Comparison of ENCODE assay signal across 8 cellular contexts in the genomic region with DNA sequence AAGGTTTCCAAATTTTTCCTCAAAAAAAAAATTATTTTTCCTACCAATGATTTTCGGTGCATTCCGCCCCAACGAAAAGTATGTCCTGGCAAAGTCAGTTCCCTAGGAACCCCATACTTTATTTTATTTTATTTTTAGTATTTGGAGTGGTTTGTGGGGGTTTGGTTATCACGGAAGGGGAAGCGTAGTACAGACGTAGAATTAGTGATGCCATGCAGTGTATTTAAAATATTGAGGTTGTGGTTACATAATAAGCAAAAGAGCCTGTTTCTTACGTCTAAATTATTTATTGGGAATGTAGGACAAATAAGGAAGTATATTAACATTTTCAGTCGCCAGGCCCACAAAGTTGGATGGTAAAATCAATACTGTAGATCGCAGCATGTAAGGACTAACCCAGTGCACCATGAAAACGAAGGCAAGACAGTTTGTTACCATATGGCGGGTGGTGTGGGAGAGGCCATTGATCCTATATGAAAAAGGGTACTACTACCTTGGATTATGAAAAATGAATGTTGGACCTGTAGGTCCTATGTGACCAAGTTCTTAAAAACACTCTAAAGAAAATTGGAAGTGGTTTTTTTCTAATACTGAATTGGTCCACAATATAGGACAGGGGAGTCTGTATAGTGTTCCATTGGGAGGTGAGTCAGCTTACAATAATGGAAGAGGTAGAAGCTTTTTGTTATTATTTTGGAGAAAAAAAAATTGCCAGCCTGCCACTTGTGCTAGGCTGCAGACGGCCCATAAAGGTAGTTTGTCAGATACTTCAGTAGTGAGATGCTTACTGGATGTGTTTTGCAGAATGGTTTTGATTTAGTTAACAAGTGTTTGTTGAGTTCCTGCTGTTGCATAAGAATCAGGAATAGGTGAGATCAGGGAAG. TPM values are rescaled to one million over a fixed set of nuclear protein-coding genes. Genes with fewer than 3 reads are reported as not detected.
A peak's percentile ranks its signal among the peaks of the same experiment; 100 is the strongest.
DNase-seq lines count a peak whose midpoint lies in the region; ATAC-seq and TF ChIP-seq lines count a peak whose summit lies in the region.

No MANE protein-coding gene starts in this region.

- H3K9me3 Mint-ChIP-seq in WTC11 = peaks cover 18% of the 10 kb centered on the region
- peaks cover 6% of the 10 kb centered on the region for H3K9me3 Mint-ChIP-seq in glutamatergic neuron (ENCODE audit: unreplicated experiment)

- H3K9ac ChIP-seq in BLaER1 = peak overlapping the region; percentile 90
- peak overlapping the region; percentile 97 for H3K9ac ChIP-seq in skeletal muscle satellite cell (ENCODE audit: low read depth, low read length)

- H3K4me2 ChIP-seq in BLaER1 (peak overlapping the region; percentile 79), skeletal muscle satellite cell (ENCODE audit: low read length) (peak overlapping the region; percentile 92)

- H3K27ac ChIP-seq in BLaER1 = peak overlapping the region; percentile 88

- peak overlapping the region; percentile 74; the same call in 1 of the 2 replicates for H3K27ac Mint-ChIP-seq in WTC11
- H3K27ac Mint-ChIP-seq in glutamatergic neuron (ENCODE audit: unreplicated experiment) = peak overlapping the region; percentile 95

- H3K4me3 ChIP-seq in BLaER1 (peak overlapping the region; percentile 78), skeletal muscle satellite cell (ENCODE audit: low read length) (peak overlapping the region; percentile 94)

- peaks cover 30% of the 10 kb centered on the region for H3K36me3 Mint-ChIP-seq in WTC11
- H3K36me3 Mint-ChIP-seq in glutamatergic neuron (ENCODE audit: unreplicated experiment) = peaks cover 9% of the 10 kb centered on the region

- peak overlapping the region; percentile 97 for H3K4me3 Mint-ChIP-seq in WTC11
- peak overlapping the region; percentile 97 for H3K4me3 Mint-ChIP-seq in glutamatergic neuron (ENCODE audit: unreplicated experiment)

- no peak for ATAC-seq in WTC11
- no peak for ATAC-seq in HG03045 (IDR thresholded peaks at IDR 0.05; ENCODE audit: unreplicated experiment)

- H3K27me3 ChIP-seq in BLaER1 = no peaks in the 10 kb centered on the region
- H3K27me3 ChIP-seq in skeletal muscle satellite cell (ENCODE audit: control insufficient read depth, insufficient read depth, low read length) = no peaks in the 10 kb centered on the region

- no peaks in the 10 kb centered on the region for H4K20me1 ChIP-seq in BLaER1

- H3K4me1 ChIP-seq in BLaER1 (peaks cover 14% of the 10 kb centered on the region), skeletal muscle satellite cell (ENCODE audit: control insufficient read depth, insufficient read depth, low read length) (peaks cover 35% of the 10 kb centered on the region)

- H3K27me3 Mint-ChIP-seq in WTC11 (ENCODE audit: low read depth) (no peaks in the 10 kb centered on the region), glutamatergic neuron (ENCODE audit: unreplicated experiment) (peaks cover 1% of the 10 kb centered on the region)

- peaks cover 27% of the 10 kb centered on the region for H3K4me1 Mint-ChIP-seq in WTC11
- peaks cover 8% of the 10 kb centered on the region for H3K4me1 Mint-ChIP-seq in glutamatergic neuron (ENCODE audit: low read depth, unreplicated experiment)

- POLR2A ChIA-PET in WTC11 (lab: Charles Lee) = interaction anchor here (1.0 kb wide), 1 partner anchor 765 kb away, joined by 3 read pairs; no protein-coding TSS in a partner anchor

- CTCF ChIA-PET in WTC11 (lab: Charles Lee) = no interaction called here

- DNase-seq in KG1 (lab: John Stamatoyannopoulos, UW) = peak; percentile 68
- DNase-seq in WTC11 (ENCODE audit: low spot score) = no peak
- DNase-seq in glutamatergic neuron = no peak
- DNase-seq in ecto neural progenitor cell (ENCODE audit: low spot score) = no peak
- DNase-seq in NCI-H187 (lab: John Stamatoyannopoulos, UW) = no peak

- peaks cover 27% of the 10 kb centered on the region for H3K9me3 ChIP-seq in BLaER1
- H3K9me3 ChIP-seq in skeletal muscle satellite cell (replicated peaks; ENCODE audit: low read length) = peaks cover 4% of the 10 kb centered on the region

- H3K36me3 ChIP-seq in BLaER1 (peaks cover 24% of the 10 kb centered on the region), skeletal muscle satellite cell (ENCODE audit: insufficient read depth, low read length) (peaks cover 8% of the 10 kb centered on the region)

- no peak for TF ChIP-seq CTCF in WTC11 (IDR thresholded peaks at IDR 0.05)
- no peak for TF ChIP-seq CTCF in glutamatergic neuron (IDR thresholded peaks at IDR 0.05; ENCODE audit: partially characterized antibody, unreplicated experiment)

TF ChIP-seq in WTC11, 78 proteins besides CTCF, POLR2A, EP300 and RAD21:
- TF ChIP-seq ZNF219 (CRISPR knock-in tag; IDR thresholded peaks at IDR 0.05; ENCODE audit: borderline replicate concordance) (no peak), NR3C1 (CRISPR knock-in tag; conservative IDR thresholded peaks at IDR 0.05; ENCODE audit: low read depth) (no peak)

RNA-seq across cellular contexts. Expression of a gene that starts 0.7 kb away (rescaled TPM):
- total RNA-seq in WTC11 (2021) = 28.9 to 32.5 TPM (median 30.8 TPM) in 3 replicates
- 20.6 TPM for total RNA-seq in glutamatergic neuron (ENCODE audit: unreplicated experiment)
- 21.3 and 24.5 TPM in 2 replicates for total RNA-seq in skeletal muscle satellite cell (2012; rRNA removed)

RNA-seq across cellular contexts. Expression of a gene that starts 1.0 kb away (rescaled TPM):
- total RNA-seq in WTC11 (2021) (4.9 to 6.8 TPM (median 5.0 TPM) in 3 replicates), glutamatergic neuron (ENCODE audit: unreplicated experiment) (3.2 TPM)
- 2.0 and 2.3 TPM in 2 replicates for total RNA-seq in skeletal muscle satellite cell (2012; rRNA removed)
